2 cellular contexts compared by ENCODE assay signal in genomic region chr3:51964521-51964920, GRCh38.
TF ChIP-seq lines count a peak whose summit lies in the region.

No MANE protein-coding gene starts in this region.

TF ChIP-seq in SK-N-SH, 30 proteins besides CTCF, POLR2A, EP300 and RAD21 (continued from another document):
- TF ChIP-seq REST (IDR thresholded peaks at IDR 0.05; ENCODE audit: low read depth, low read length) (no peak), IRF3 (IDR thresholded peaks at IDR 0.05; ENCODE audit: low read depth, low read length) (no peak), RCOR1 (IDR thresholded peaks at IDR 0.05; ENCODE audit: low read length) (no peak), NFIC (IDR thresholded peaks at IDR 0.05; ENCODE audit: borderline replicate concordance) (no peak)
- TF ChIP-seq, protein P1, sequence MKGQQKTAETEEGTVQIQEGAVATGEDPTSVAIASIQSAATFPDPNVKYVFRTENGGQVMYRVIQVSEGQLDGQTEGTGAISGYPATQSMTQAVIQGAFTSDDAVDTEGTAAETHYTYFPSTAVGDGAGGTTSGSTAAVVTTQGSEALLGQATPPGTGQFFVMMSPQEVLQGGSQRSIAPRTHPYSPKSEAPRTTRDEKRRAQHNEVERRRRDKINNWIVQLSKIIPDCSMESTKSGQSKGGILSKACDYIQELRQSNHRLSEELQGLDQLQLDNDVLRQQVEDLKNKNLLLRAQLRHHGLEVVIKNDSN (IDR thresholded peaks at IDR 0.05; ENCODE audit: borderline replicate concordance, low read depth) = no peak
- TF ChIP-seq, protein P2, sequence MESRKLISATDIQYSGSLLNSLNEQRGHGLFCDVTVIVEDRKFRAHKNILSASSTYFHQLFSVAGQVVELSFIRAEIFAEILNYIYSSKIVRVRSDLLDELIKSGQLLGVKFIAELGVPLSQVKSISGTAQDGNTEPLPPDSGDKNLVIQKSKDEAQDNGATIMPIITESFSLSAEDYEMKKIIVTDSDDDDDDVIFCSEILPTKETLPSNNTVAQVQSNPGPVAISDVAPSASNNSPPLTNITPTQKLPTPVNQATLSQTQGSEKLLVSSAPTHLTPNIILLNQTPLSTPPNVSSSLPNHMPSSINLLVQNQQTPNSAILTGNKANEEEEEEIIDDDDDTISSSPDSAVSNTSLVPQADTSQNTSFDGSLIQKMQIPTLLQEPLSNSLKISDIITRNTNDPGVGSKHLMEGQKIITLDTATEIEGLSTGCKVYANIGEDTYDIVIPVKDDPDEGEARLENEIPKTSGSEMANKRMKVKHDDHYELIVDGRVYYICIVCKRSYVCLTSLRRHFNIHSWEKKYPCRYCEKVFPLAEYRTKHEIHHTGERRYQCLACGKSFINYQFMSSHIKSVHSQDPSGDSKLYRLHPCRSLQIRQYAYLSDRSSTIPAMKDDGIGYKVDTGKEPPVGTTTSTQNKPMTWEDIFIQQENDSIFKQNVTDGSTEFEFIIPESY (IDR thresholded peaks at IDR 0.05; ENCODE audit: borderline replicate concordance, low read depth) = no peak
- TF ChIP-seq, protein P3, sequence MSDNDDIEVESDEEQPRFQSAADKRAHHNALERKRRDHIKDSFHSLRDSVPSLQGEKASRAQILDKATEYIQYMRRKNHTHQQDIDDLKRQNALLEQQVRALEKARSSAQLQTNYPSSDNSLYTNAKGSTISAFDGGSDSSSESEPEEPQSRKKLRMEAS (IDR thresholded peaks at IDR 0.05; ENCODE audit: low read depth) = no peak

TF ChIP-seq in SK-N-SH treated with all-trans-retinoic acid at 6 μM for 48 hours, 23 proteins besides CTCF, POLR2A, EP300 and RAD21 (continued from another document):
- TF ChIP-seq PATZ1 (CRISPR knock-in tag; IDR thresholded peaks at IDR 0.05; ENCODE audit: borderline replicate concordance) (no peak), CSRNP3 (CRISPR knock-in tag; IDR thresholded peaks at IDR 0.05) (no peak), PPARA (CRISPR knock-in tag; IDR thresholded peaks at IDR 0.05; ENCODE audit: borderline replicate concordance) (no peak), BACH2 (CRISPR knock-in tag; IDR thresholded peaks at IDR 0.05; ENCODE audit: borderline replicate concordance) (no peak), TOX (CRISPR knock-in tag; IDR thresholded peaks at IDR 0.05; ENCODE audit: borderline replicate concordance) (no peak), ZFP3 (CRISPR knock-in tag; IDR thresholded peaks at IDR 0.05) (no peak), ZFP30 (CRISPR knock-in tag; IDR thresholded peaks at IDR 0.05) (no peak), ISL1 (CRISPR knock-in tag; IDR thresholded peaks at IDR 0.05) (no peak), CSDC2 (CRISPR knock-in tag; IDR thresholded peaks at IDR 0.05) (no peak), SNAI2 (CRISPR knock-in tag; IDR thresholded peaks at IDR 0.05) (no peak), ESRRG (CRISPR knock-in tag; IDR thresholded peaks at IDR 0.05) (no peak), OSR1 (CRISPR knock-in tag; IDR thresholded peaks at IDR 0.05) (no peak), ZC3H10 (CRISPR knock-in tag; IDR thresholded peaks at IDR 0.05) (no peak), RARB (CRISPR knock-in tag; IDR thresholded peaks at IDR 0.05) (no peak), ZNF8 (CRISPR knock-in tag; IDR thresholded peaks at IDR 0.05) (no peak)
